Comparison of ENCODE assay signal across 1 cellular context in genomic region chr6:49939993-49940498, GRCh38.
TF ChIP-seq lines count a peak whose summit lies in the region.

No MANE protein-coding gene starts in this region.

TF ChIP-seq in K562, 482 proteins besides CTCF, POLR2A, EP300 and RAD21 (continued from another document and continues in another):
- 0 out of 2 replicates have a peak, but pooled peaks have one; percentile 45 for TF ChIP-seq DIDO1 (tag; IDR thresholded peaks at IDR 0.05; ENCODE audit: low read depth)
- peak; percentile 93 for TF ChIP-seq LEF1 (IDR thresholded peaks at IDR 0.05)
- 0 out of 4 replicates have a peak, but pooled peaks of 1 of the 2 experiments have one; percentile 65 for TF ChIP-seq RCOR1 (IDR thresholded peaks at IDR 0.05; ENCODE audit: borderline replicate concordance in 1 of 2, low read depth in 2 of 2, low read length in 2 of 2)
- peak; percentile 55; the same call in 1 of the 2 replicates for TF ChIP-seq ZKSCAN8 (CRISPR knock-in tag; IDR thresholded peaks at IDR 0.05)
- no peak for TF ChIP-seq ZBTB26 (CRISPR knock-in tag; IDR thresholded peaks at IDR 0.05)
- TF ChIP-seq ZNF766 (CRISPR knock-in tag; conservative IDR thresholded peaks at IDR 0.05), result peak; percentile 72
- TF ChIP-seq SIX5 (IDR thresholded peaks at IDR 0.05; ENCODE audit: borderline replicate concordance in 1 of 2, insufficient read depth in 1 of 2, low read depth in 1 of 2, low read length in 2 of 2), result peak in 1 of 2 experiments; percentile 46; a peak in 1 of 4 replicates
- no peak for TF ChIP-seq ZNF79 (CRISPR knock-in tag; IDR thresholded peaks at IDR 0.05; ENCODE audit: low read depth)
- no peak for TF ChIP-seq SNIP1 (IDR thresholded peaks at IDR 0.05; ENCODE audit: low read depth)
- TF ChIP-seq FOXJ3 (CRISPR knock-in tag; IDR thresholded peaks at IDR 0.05), result peak; percentile 94
- no peak for TF ChIP-seq SP1 (CRISPR knock-in tag; IDR thresholded peaks at IDR 0.05)
- TF ChIP-seq ATF3 (IDR thresholded peaks at IDR 0.05), result peak; percentile 41; the same call in 1 of the 2 replicates
- no peak for TF ChIP-seq ATF3 (CRISPR knock-in tag; conservative IDR thresholded peaks at IDR 0.05)
- TF ChIP-seq RUNX1 (IDR thresholded peaks at IDR 0.05; ENCODE audit: low read depth), result no peak
- TF ChIP-seq, protein P1, sequence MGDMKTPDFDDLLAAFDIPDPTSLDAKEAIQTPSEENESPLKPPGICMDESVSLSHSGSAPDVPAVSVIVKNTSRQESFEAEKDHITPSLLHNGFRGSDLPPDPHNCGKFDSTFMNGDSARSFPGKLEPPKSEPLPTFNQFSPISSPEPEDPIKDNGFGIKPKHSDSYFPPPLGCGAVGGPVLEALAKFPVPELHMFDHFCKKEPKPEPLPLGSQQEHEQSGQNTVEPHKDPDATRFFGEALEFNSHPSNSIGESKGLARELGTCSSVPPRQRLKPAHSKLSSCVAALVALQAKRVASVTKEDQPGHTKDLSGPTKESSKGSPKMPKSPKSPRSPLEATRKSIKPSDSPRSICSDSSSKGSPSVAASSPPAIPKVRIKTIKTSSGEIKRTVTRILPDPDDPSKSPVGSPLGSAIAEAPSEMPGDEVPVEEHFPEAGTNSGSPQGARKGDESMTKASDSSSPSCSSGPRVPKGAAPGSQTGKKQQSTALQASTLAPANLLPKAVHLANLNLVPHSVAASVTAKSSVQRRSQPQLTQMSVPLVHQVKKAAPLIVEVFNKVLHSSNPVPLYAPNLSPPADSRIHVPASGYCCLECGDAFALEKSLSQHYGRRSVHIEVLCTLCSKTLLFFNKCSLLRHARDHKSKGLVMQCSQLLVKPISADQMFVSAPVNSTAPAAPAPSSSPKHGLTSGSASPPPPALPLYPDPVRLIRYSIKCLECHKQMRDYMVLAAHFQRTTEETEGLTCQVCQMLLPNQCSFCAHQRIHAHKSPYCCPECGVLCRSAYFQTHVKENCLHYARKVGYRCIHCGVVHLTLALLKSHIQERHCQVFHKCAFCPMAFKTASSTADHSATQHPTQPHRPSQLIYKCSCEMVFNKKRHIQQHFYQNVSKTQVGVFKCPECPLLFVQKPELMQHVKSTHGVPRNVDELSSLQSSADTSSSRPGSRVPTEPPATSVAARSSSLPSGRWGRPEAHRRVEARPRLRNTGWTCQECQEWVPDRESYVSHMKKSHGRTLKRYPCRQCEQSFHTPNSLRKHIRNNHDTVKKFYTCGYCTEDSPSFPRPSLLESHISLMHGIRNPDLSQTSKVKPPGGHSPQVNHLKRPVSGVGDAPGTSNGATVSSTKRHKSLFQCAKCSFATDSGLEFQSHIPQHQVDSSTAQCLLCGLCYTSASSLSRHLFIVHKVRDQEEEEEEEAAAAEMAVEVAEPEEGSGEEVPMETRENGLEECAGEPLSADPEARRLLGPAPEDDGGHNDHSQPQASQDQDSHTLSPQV (IDR thresholded peaks at IDR 0.05), result peak; percentile 65
- peak; percentile 86 for TF ChIP-seq FOSL1 (tag; conservative IDR thresholded peaks at IDR 0.05)
- peak; percentile 37; the same call in 1 of the 2 replicates for TF ChIP-seq GATAD2B (IDR thresholded peaks at IDR 0.05; ENCODE audit: borderline replicate concordance)
- no peak for TF ChIP-seq ZNF3 (CRISPR knock-in tag; IDR thresholded peaks at IDR 0.05)
- peak; percentile 61 for TF ChIP-seq SAP30 (IDR thresholded peaks at IDR 0.05; ENCODE audit: borderline replicate concordance, insufficient read depth, low read depth, low read length, poor library complexity, severe bottlenecking)
- TF ChIP-seq ZNF124 (CRISPR knock-in tag; IDR thresholded peaks at IDR 0.05), result no peak
- TF ChIP-seq, protein P2, sequence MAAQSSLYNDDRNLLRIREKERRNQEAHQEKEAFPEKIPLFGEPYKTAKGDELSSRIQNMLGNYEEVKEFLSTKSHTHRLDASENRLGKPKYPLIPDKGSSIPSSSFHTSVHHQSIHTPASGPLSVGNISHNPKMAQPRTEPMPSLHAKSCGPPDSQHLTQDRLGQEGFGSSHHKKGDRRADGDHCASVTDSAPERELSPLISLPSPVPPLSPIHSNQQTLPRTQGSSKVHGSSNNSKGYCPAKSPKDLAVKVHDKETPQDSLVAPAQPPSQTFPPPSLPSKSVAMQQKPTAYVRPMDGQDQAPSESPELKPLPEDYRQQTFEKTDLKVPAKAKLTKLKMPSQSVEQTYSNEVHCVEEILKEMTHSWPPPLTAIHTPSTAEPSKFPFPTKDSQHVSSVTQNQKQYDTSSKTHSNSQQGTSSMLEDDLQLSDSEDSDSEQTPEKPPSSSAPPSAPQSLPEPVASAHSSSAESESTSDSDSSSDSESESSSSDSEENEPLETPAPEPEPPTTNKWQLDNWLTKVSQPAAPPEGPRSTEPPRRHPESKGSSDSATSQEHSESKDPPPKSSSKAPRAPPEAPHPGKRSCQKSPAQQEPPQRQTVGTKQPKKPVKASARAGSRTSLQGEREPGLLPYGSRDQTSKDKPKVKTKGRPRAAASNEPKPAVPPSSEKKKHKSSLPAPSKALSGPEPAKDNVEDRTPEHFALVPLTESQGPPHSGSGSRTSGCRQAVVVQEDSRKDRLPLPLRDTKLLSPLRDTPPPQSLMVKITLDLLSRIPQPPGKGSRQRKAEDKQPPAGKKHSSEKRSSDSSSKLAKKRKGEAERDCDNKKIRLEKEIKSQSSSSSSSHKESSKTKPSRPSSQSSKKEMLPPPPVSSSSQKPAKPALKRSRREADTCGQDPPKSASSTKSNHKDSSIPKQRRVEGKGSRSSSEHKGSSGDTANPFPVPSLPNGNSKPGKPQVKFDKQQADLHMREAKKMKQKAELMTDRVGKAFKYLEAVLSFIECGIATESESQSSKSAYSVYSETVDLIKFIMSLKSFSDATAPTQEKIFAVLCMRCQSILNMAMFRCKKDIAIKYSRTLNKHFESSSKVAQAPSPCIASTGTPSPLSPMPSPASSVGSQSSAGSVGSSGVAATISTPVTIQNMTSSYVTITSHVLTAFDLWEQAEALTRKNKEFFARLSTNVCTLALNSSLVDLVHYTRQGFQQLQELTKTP (IDR thresholded peaks at IDR 0.05; ENCODE audit: low read depth in 1 of 2, partially characterized antibody in 2 of 2), result peak in 1 of 2 experiments; percentile 43
- TF ChIP-seq ZNF639 (CRISPR knock-in tag; conservative IDR thresholded peaks at IDR 0.05 in 1 of 2, IDR thresholded peaks at IDR 0.05 in 1 of 2), result peak in 1 of 2 experiments; percentile 75; a peak in 2 of 4 replicates
- TF ChIP-seq MYC (IDR thresholded peaks at IDR 0.05; ENCODE audit: low read depth, low read length), result peak; percentile 42; the same call in 1 of the 2 replicates
- TF ChIP-seq MYC (CRISPR knock-in tag; IDR thresholded peaks at IDR 0.05; ENCODE audit: borderline replicate concordance, low read depth), result no peak
- peak; percentile 100 for TF ChIP-seq RFX1 (IDR thresholded peaks at IDR 0.05)
- peak; percentile 65 for TF ChIP-seq ELF1 (tag; IDR thresholded peaks at IDR 0.05)
- TF ChIP-seq HDAC6 (IDR thresholded peaks at IDR 0.05; ENCODE audit: low read depth, low read length), result no peak
- TF ChIP-seq HDAC2 (IDR thresholded peaks at IDR 0.05), result peak; percentile 84
- TF ChIP-seq NCOR1 (IDR thresholded peaks at IDR 0.05), result peak; percentile 72
- 0 out of 2 replicates have a peak, but pooled peaks have one; percentile 30 for TF ChIP-seq CREM (IDR thresholded peaks at IDR 0.05; ENCODE audit: low read depth)
- TF ChIP-seq, protein P3, sequence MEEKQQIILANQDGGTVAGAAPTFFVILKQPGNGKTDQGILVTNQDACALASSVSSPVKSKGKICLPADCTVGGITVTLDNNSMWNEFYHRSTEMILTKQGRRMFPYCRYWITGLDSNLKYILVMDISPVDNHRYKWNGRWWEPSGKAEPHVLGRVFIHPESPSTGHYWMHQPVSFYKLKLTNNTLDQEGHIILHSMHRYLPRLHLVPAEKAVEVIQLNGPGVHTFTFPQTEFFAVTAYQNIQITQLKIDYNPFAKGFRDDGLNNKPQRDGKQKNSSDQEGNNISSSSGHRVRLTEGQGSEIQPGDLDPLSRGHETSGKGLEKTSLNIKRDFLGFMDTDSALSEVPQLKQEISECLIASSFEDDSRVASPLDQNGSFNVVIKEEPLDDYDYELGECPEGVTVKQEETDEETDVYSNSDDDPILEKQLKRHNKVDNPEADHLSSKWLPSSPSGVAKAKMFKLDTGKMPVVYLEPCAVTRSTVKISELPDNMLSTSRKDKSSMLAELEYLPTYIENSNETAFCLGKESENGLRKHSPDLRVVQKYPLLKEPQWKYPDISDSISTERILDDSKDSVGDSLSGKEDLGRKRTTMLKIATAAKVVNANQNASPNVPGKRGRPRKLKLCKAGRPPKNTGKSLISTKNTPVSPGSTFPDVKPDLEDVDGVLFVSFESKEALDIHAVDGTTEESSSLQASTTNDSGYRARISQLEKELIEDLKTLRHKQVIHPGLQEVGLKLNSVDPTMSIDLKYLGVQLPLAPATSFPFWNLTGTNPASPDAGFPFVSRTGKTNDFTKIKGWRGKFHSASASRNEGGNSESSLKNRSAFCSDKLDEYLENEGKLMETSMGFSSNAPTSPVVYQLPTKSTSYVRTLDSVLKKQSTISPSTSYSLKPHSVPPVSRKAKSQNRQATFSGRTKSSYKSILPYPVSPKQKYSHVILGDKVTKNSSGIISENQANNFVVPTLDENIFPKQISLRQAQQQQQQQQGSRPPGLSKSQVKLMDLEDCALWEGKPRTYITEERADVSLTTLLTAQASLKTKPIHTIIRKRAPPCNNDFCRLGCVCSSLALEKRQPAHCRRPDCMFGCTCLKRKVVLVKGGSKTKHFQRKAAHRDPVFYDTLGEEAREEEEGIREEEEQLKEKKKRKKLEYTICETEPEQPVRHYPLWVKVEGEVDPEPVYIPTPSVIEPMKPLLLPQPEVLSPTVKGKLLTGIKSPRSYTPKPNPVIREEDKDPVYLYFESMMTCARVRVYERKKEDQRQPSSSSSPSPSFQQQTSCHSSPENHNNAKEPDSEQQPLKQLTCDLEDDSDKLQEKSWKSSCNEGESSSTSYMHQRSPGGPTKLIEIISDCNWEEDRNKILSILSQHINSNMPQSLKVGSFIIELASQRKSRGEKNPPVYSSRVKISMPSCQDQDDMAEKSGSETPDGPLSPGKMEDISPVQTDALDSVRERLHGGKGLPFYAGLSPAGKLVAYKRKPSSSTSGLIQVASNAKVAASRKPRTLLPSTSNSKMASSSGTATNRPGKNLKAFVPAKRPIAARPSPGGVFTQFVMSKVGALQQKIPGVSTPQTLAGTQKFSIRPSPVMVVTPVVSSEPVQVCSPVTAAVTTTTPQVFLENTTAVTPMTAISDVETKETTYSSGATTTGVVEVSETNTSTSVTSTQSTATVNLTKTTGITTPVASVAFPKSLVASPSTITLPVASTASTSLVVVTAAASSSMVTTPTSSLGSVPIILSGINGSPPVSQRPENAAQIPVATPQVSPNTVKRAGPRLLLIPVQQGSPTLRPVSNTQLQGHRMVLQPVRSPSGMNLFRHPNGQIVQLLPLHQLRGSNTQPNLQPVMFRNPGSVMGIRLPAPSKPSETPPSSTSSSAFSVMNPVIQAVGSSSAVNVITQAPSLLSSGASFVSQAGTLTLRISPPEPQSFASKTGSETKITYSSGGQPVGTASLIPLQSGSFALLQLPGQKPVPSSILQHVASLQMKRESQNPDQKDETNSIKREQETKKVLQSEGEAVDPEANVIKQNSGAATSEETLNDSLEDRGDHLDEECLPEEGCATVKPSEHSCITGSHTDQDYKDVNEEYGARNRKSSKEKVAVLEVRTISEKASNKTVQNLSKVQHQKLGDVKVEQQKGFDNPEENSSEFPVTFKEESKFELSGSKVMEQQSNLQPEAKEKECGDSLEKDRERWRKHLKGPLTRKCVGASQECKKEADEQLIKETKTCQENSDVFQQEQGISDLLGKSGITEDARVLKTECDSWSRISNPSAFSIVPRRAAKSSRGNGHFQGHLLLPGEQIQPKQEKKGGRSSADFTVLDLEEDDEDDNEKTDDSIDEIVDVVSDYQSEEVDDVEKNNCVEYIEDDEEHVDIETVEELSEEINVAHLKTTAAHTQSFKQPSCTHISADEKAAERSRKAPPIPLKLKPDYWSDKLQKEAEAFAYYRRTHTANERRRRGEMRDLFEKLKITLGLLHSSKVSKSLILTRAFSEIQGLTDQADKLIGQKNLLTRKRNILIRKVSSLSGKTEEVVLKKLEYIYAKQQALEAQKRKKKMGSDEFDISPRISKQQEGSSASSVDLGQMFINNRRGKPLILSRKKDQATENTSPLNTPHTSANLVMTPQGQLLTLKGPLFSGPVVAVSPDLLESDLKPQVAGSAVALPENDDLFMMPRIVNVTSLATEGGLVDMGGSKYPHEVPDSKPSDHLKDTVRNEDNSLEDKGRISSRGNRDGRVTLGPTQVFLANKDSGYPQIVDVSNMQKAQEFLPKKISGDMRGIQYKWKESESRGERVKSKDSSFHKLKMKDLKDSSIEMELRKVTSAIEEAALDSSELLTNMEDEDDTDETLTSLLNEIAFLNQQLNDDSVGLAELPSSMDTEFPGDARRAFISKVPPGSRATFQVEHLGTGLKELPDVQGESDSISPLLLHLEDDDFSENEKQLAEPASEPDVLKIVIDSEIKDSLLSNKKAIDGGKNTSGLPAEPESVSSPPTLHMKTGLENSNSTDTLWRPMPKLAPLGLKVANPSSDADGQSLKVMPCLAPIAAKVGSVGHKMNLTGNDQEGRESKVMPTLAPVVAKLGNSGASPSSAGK (IDR thresholded peaks at IDR 0.05), result peak; percentile 29; the same call in 1 of the 2 replicates
- TF ChIP-seq CAMTA2 (CRISPR knock-in tag; conservative IDR thresholded peaks at IDR 0.05), result no peak
- TF ChIP-seq NR2C1 (IDR thresholded peaks at IDR 0.05), result peak; percentile 20; the same call in 1 of the 2 replicates
- TF ChIP-seq NR2C1 (tag; IDR thresholded peaks at IDR 0.05), result 0 out of 2 replicates have a peak, but pooled peaks have one; percentile 14
- 0 out of 2 replicates have a peak, but pooled peaks have one; percentile 26 for TF ChIP-seq TAF7 (tag; IDR thresholded peaks at IDR 0.05)
- no peak for TF ChIP-seq ZNF23 (CRISPR knock-in tag; IDR thresholded peaks at IDR 0.05)
